In the genomic region with DNA sequence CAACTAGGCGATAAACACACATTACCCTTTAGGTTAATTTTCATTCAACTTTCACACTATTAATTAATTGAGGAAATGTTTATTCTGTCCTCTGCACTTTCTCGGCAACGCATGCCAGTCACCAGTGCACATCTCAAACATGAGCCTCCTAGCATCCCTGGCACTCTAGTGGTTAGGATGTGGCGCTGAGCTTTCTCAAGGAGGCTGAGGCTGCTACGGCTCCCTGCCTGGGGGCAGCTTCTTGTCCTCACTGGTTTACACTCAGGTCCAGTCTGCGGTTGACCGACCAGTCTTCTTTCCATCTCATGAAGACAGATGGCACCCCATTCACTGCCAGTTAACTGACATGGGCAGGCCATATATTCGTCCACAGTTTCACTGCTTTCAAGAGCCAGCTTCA, we compare ENCODE assay signal across 24 cellular contexts.
"Had no signal": no experiment of that assay in that cellular context is flagged by ENCODE, and none has a peak within 500 bp of the region (broad histone marks: within the 10 kb centered on the region; RNA-seq: fewer than 3 reads in every experiment).

No MANE protein-coding gene starts in this region.

- DNase-seq: IMR-90, Karpas-422, KG1, MG63, NCI-H1092, NCI-H1105 treated with DMSO at 0.1 percent for 48 hours, NCI-H1417 treated with DMSO at 0.1 percent for 48 hours, NCI-H187, NCI-H2029, NCI-H2081 treated with DMSO at 0.1 percent for 48 hours, NCI-H2171, NCI-H226, NCI-H446, NCI-H510A, NCI-H524 treated with DMSO at 0.1 percent for 48 hours, NCI-H69, NCI-H774, PC-3, SHP77 treated with DMSO at 0.1 percent for 48 hours, SJCRH30 had no signal

- ATAC-seq: HepG2, Panc1, PC-3, Right ventricle myocardium inferior, SK-N-SH treated with all-trans-retinoic acid at 6 μM for 48 hours had no signal
